ENCODE assay signal across 21 cellular contexts in genomic region chr9:84076359-84076758, GRCh38.
"Had no signal": no experiment of that assay in that cellular context is flagged by ENCODE, and none has a peak within 500 bp of the region (broad histone marks: within the 10 kb centered on the region; RNA-seq: fewer than 3 reads in every experiment).

No MANE protein-coding gene starts in this region.

- H3K27ac ChIP-seq: esophagus muscularis mucosa, foreskin keratinocyte, gastroesophageal sphincter, heart left ventricle, hepatocyte, left lung, lower lobe of right lung had no signal

- DNase-seq: cortex of kidney; effector memory CD4-positive, alpha-beta T cell; foreskin keratinocyte; heart left ventricle; hypothalamus; immature natural killer cell; islet precursor cell; kidney; kidney glomerular epithelial cell; left lung; left ventricle myocardium superior; lower lobe of right lung; mesenchymal stem cell had no signal

- H3K27me3 ChIP-seq: gastroesophageal sphincter, heart left ventricle, hepatocyte, left lung had no signal

- H3K27me3 Mint-ChIP-seq: dendritic cell treated with granulocyte-macrophage colony-stimulating factor and Interleukin-4, amounts not matched to agents 40 ng/mL and 50 ng/mL, for 4 days had no signal

- FAIRE-seq: colon, endothelial cell of umbilical vein, frontal cortex, kidney had no signal

- H3K36me3 Mint-ChIP-seq: immature natural killer cell, mesothelial cell of epicardium had no signal

- H3K4me1 Mint-ChIP-seq: immature natural killer cell, mesothelial cell of epicardium had no signal

- H3K4me3 Mint-ChIP-seq: dendritic cell treated with granulocyte-macrophage colony-stimulating factor and Interleukin-4, amounts not matched to agents 40 ng/mL and 50 ng/mL, for 4 days; immature natural killer cell; mesothelial cell of epicardium had no signal

- ATAC-seq: foreskin keratinocyte, gastroesophageal sphincter, heart left ventricle, left lung, left ventricle myocardium superior, lower lobe of right lung had no signal

- H3K9me3 ChIP-seq: esophagus muscularis mucosa, gastroesophageal sphincter, heart left ventricle, left lung, lower lobe of right lung had no signal

- H3K4me3 ChIP-seq: esophagus muscularis mucosa, gastroesophageal sphincter, heart left ventricle, hepatocyte, left lung, lower lobe of right lung had no signal

- H3K27ac Mint-ChIP-seq: dendritic cell treated with granulocyte-macrophage colony-stimulating factor and Interleukin-4, amounts not matched to agents 40 ng/mL and 50 ng/mL, for 4 days; immature natural killer cell; mesothelial cell of epicardium had no signal

- H3K4me1 ChIP-seq: esophagus muscularis mucosa, foreskin keratinocyte, gastroesophageal sphincter, left lung, lower lobe of right lung had no signal

- H3K36me3 ChIP-seq: esophagus muscularis mucosa, gastroesophageal sphincter, heart left ventricle, left lung, lower lobe of right lung had no signal
